ENCODE assay signal across 35 cellular contexts in the genomic region with DNA sequence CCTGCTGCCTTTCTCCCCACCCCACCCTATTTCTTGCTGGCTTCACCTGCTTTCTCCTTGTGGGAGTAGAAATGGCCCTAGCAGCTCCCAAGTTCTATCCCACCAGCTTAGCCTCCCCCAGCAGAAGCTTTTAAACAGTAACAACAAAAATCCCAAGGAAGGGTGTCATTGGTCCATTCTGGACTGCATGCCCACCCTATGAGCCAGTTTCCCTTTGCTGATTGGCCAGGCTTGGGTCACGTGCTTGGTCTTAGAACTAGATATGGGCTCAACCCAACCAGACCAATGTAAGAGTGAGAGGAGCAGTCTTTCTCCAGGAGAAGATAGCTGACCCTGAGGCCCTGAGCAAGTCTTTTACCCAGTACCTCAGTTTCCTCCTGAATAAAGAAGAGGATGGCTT. TPM values are rescaled to one million over a fixed set of nuclear protein-coding genes. Genes with fewer than 3 reads are reported as not detected.
DNase-seq lines count a peak whose midpoint lies in the region; ATAC-seq and TF ChIP-seq lines count a peak whose summit lies in the region.
"Had no signal": no experiment of that assay in that cellular context is flagged by ENCODE, and none has a peak within 500 bp of the region (broad histone marks: within the 10 kb centered on the region; RNA-seq: fewer than 3 reads in every experiment).

No MANE protein-coding gene starts in this region.

- H3K9me1 ChIP-seq in IMR-90 (ENCODE audit: insufficient read depth, low read length) = peaks cover 9% of the 10 kb centered on the region

- dilution Hi-C loops in IMR-90 (cut with HindIII; ENCODE audit: low sequenced_read_pairs, unreplicated experiment) = no loop called here

- H2AK5ac ChIP-seq in IMR-90 (ENCODE audit: low read depth, low read length) = no peak overlapping the region

- no peak overlapping the region for H2BK15ac ChIP-seq in IMR-90 (ENCODE audit: low read depth, low read length)

- H2BK20ac ChIP-seq in IMR-90 (ENCODE audit: low read depth, low read length) = no peak overlapping the region

- no peak for TF ChIP-seq RAD21 in IMR-90 (IDR thresholded peaks at IDR 0.05; ENCODE audit: low read length)

- H3K36me3 Mint-ChIP-seq in stimulated activated naive CD8-positive, alpha-beta T cell treated with anti-CD3 and anti-CD28 coated beads, Interleukin-15, Interleukin-2, amounts not matched to agents 100 ng/mL and 50 ng/mL, for 24 hours (ENCODE audit: low read depth) = peaks cover 18% of the 10 kb centered on the region
- H3K36me3 Mint-ChIP-seq in central memory CD8-positive, alpha-beta T cell (ENCODE audit: insufficient read depth) = peaks cover 19% of the 10 kb centered on the region
- H3K36me3 Mint-ChIP-seq in stimulated activated naive B cell treated with anti-CD40 and anti-IgM and Interleukin-4, amounts not matched to agents 10 μg/mL and 1 μg/mL and 100 μg/mL, for 72 hours = peaks cover 9 to 36% of the 10 kb centered on the region in 2 donors
- peaks cover 12 to 22% of the 10 kb centered on the region in 2 donors for H3K36me3 Mint-ChIP-seq in activated naive CD4-positive, alpha-beta T cell treated with anti-CD3 and anti-CD28 coated beads, Interleukin-2, amount 50 U/mL, for 72 hours

- no peak overlapping the region for H3K4me2 ChIP-seq in IMR-90 (ENCODE audit: low read depth, low read length)

- peaks cover 8% of the 10 kb centered on the region; the same call in 1 of the 2 replicates for H3K4me1 ChIP-seq in IMR-90 (ENCODE audit: control insufficient read depth, insufficient read depth, low read length)

- H3K27me3 ChIP-seq in IMR-90 (ENCODE audit: control insufficient read depth, insufficient read depth, low read length) = no peaks in the 10 kb centered on the region
- H3K27me3 ChIP-seq: ascending aorta, MG63, uterus had no signal

- H3K4me3 ChIP-seq in IMR-90 (ENCODE audit: insufficient read depth, low read depth, low read length) = no peak overlapping the region
- H3K4me3 ChIP-seq: ascending aorta, MG63, psoas muscle, uterus had no signal

- peaks cover 14 to 22% of the 10 kb centered on the region in 2 experiments; a peak in 3 of 4 replicates for H3K79me1 ChIP-seq in IMR-90 (ENCODE audit: low read depth in 1 of 2, low read length in 2 of 2)

- no peak overlapping the region for H2AFZ ChIP-seq in IMR-90 (replicated peaks; ENCODE audit: low read length, poor library complexity)

- H3K9ac ChIP-seq in IMR-90 (ENCODE audit: low read depth, low read length) = no peak overlapping the region

- H3K23ac ChIP-seq in IMR-90 (ENCODE audit: low read depth, low read length) = no peak overlapping the region

- H3K27ac Mint-ChIP-seq in stimulated activated naive CD8-positive, alpha-beta T cell treated with anti-CD3 and anti-CD28 coated beads, Interleukin-15, Interleukin-2, amounts not matched to agents 100 ng/mL and 50 ng/mL, for 24 hours = peak overlapping the region; percentile 21
- no peak overlapping the region for H3K27ac Mint-ChIP-seq in central memory CD8-positive, alpha-beta T cell (ENCODE audit: low read depth)
- H3K27ac Mint-ChIP-seq in stimulated activated naive B cell treated with anti-CD40 and anti-IgM and Interleukin-4, amounts not matched to agents 10 μg/mL and 1 μg/mL and 100 μg/mL, for 72 hours = peak overlapping the region; percentile 3
- H3K27ac Mint-ChIP-seq in activated naive CD4-positive, alpha-beta T cell treated with anti-CD3 and anti-CD28 coated beads, Interleukin-2, amount 50 U/mL, for 72 hours = no peak overlapping the region
- H3K27ac Mint-ChIP-seq: activated CD4-positive, alpha-beta T cell treated with anti-CD3 and anti-CD28 coated beads, Interleukin-2, amount 10 ng/mL, durations not matched to agents 7 days and 5 days; activated CD8-positive, alpha-beta memory T cell treated with anti-CD3 and anti-CD28 coated beads, Interleukin-2, amount 10 ng/mL, durations not matched to agents 7 days and 5 days; activated naive CD4-positive, alpha-beta T cell treated with anti-CD3 and anti-CD28 coated beads, Interleukin-2, amount 10 ng/mL, durations not matched to agents 7 days and 5 days had no signal

- H3K27me3 Mint-ChIP-seq in stimulated activated naive CD8-positive, alpha-beta T cell treated with anti-CD3 and anti-CD28 coated beads, Interleukin-15, Interleukin-2, amounts not matched to agents 100 ng/mL and 50 ng/mL, for 24 hours = no peaks in the 10 kb centered on the region
- no peaks in the 10 kb centered on the region for H3K27me3 Mint-ChIP-seq in central memory CD8-positive, alpha-beta T cell
- no peaks in the 10 kb centered on the region for H3K27me3 Mint-ChIP-seq in stimulated activated naive B cell treated with anti-CD40 and anti-IgM and Interleukin-4, amounts not matched to agents 10 μg/mL and 1 μg/mL and 100 μg/mL, for 72 hours
- H3K27me3 Mint-ChIP-seq: activated CD4-positive, alpha-beta T cell treated with anti-CD3 and anti-CD28 coated beads, Interleukin-2, amount 10 ng/mL, durations not matched to agents 7 days and 5 days; activated CD8-positive, alpha-beta memory T cell treated with anti-CD3 and anti-CD28 coated beads, Interleukin-2, amount 10 ng/mL, durations not matched to agents 7 days and 5 days; activated naive CD4-positive, alpha-beta T cell treated with anti-CD3 and anti-CD28 coated beads, Interleukin-2, amount 10 ng/mL, durations not matched to agents 7 days and 5 days; memory B cell had no signal

- H3K27ac ChIP-seq in IMR-90 (ENCODE audit: insufficient read depth, low read length) = no peak overlapping the region
- H3K27ac ChIP-seq: ascending aorta, psoas muscle, uterus, WERI-Rb-1 had no signal

- H4K5ac ChIP-seq in IMR-90 (ENCODE audit: low read depth, low read length) = no peak overlapping the region

- no peak overlapping the region for H4K8ac ChIP-seq in IMR-90 (ENCODE audit: low read depth in 2 of 2, low read length in 2 of 2)

- H3K14ac ChIP-seq in IMR-90 (replicated peaks; ENCODE audit: low read depth, low read length) = no peak overlapping the region

- no CpG with 5 or more reads among the region's 1 CpG for WGBS in IMR-90 (ENCODE audit: extremely low coverage in 2 of 2, insufficient read length in 1 of 2), 2 experiments

- TF ChIP-seq POLR2A in IMR-90 (IDR thresholded peaks at IDR 0.05; ENCODE audit: low read depth, low read length) = no peak

- intact Hi-C loops in IMR-90 (cut with micrococcal nuclease) = no loop called here

- no peak overlapping the region for H2BK5ac ChIP-seq in IMR-90 (ENCODE audit: low read depth, low read length, poor library complexity, severe bottlenecking)

- no peak overlapping the region for H3K56ac ChIP-seq in IMR-90 (ENCODE audit: extremely low read depth, insufficient read depth, low read length)

- peaks cover 41% of the 10 kb centered on the region for H3K4me1 Mint-ChIP-seq in stimulated activated naive CD8-positive, alpha-beta T cell treated with anti-CD3 and anti-CD28 coated beads, Interleukin-15, Interleukin-2, amounts not matched to agents 100 ng/mL and 50 ng/mL, for 24 hours (ENCODE audit: low read depth)
- H3K4me1 Mint-ChIP-seq in central memory CD8-positive, alpha-beta T cell = peaks cover 39% of the 10 kb centered on the region
- H3K4me1 Mint-ChIP-seq in stimulated activated naive B cell treated with anti-CD40 and anti-IgM and Interleukin-4, amounts not matched to agents 10 μg/mL and 1 μg/mL and 100 μg/mL, for 72 hours = peaks cover 22 to 41% of the 10 kb centered on the region in 2 donors

- ATAC-seq in stimulated activated naive CD8-positive, alpha-beta T cell treated with anti-CD3 and anti-CD28 coated beads, Interleukin-15, Interleukin-2, amounts not matched to agents 100 U/mL and 50 U/mL, for 24 hours = no peak
- ATAC-seq in IMR-90 (ENCODE audit: low read depth) = no peak
- no peak for ATAC-seq in central memory CD8-positive, alpha-beta T cell (replicated peaks; ENCODE audit: extremely low read depth, poor library complexity, severe bottlenecking)
- no peak for ATAC-seq in stimulated activated naive B cell treated with anti-CD40 and anti-IgM and Interleukin-4, amounts not matched to agents 10 μg/mL and 1 μg/mL and 100 μg/mL, for 72 hours (replicated peaks)
- ATAC-seq in activated naive CD4-positive, alpha-beta T cell treated with anti-CD3 and anti-CD28 coated beads, Interleukin-2, amount 50 U/mL, for 72 hours = no peak
- ATAC-seq: activated CD8-positive, alpha-beta memory T cell treated with anti-CD3 and anti-CD28 coated beads, Interleukin-2, amount 10 ng/mL, durations not matched to agents 7 days and 5 days; left lobe of liver; psoas muscle; SK-N-SH treated with all-trans-retinoic acid at 6 μM for 48 hours had no signal

- in situ Hi-C loops in IMR-90 (cut with MboI; ENCODE audit: low sequenced_read_pairs) = no loop called here

- no peak overlapping the region for H3K18ac ChIP-seq in IMR-90 (ENCODE audit: low read depth, low read length)

- no peaks in the 10 kb centered on the region for H3K9me3 ChIP-seq in IMR-90 (ENCODE audit: control insufficient read depth, insufficient read depth, low read length)
- H3K9me3 ChIP-seq: ascending aorta, MG63, psoas muscle, uterus had no signal

- H2AK9ac ChIP-seq in IMR-90 (replicated peaks; ENCODE audit: low read depth, low read length, poor library complexity) = no peak overlapping the region

- H4K20me1 ChIP-seq in IMR-90 (ENCODE audit: insufficient read depth, low read length) = no peaks in the 10 kb centered on the region

- H4K91ac ChIP-seq in IMR-90 (ENCODE audit: insufficient read depth, low read depth, low read length) = no peak overlapping the region

- no peak overlapping the region for H2BK120ac ChIP-seq in IMR-90 (ENCODE audit: low read depth, low read length)

- H3K9me3 Mint-ChIP-seq in stimulated activated naive CD8-positive, alpha-beta T cell treated with anti-CD3 and anti-CD28 coated beads, Interleukin-15, Interleukin-2, amounts not matched to agents 100 ng/mL and 50 ng/mL, for 24 hours = no peaks in the 10 kb centered on the region
- H3K9me3 Mint-ChIP-seq in central memory CD8-positive, alpha-beta T cell = no peaks in the 10 kb centered on the region
- no peaks in the 10 kb centered on the region for H3K9me3 Mint-ChIP-seq in stimulated activated naive B cell treated with anti-CD40 and anti-IgM and Interleukin-4, amounts not matched to agents 10 μg/mL and 1 μg/mL and 100 μg/mL, for 72 hours
- no peaks in the 10 kb centered on the region for H3K9me3 Mint-ChIP-seq in activated naive CD4-positive, alpha-beta T cell treated with anti-CD3 and anti-CD28 coated beads, Interleukin-2, amount 50 U/mL, for 72 hours
- H3K9me3 Mint-ChIP-seq: activated CD4-positive, alpha-beta T cell treated with anti-CD3 and anti-CD28 coated beads, Interleukin-2, amount 10 ng/mL, durations not matched to agents 7 days and 5 days; activated naive CD4-positive, alpha-beta T cell treated with anti-CD3 and anti-CD28 coated beads, Interleukin-2, amount 10 ng/mL, durations not matched to agents 7 days and 5 days; immature natural killer cell; memory B cell had no signal

- POLR2A ChIA-PET in IMR-90 (lab: Charles Lee; ENCODE audit: unreplicated experiment) = no interaction called here

- no peak for DNase-seq in stimulated activated naive CD8-positive, alpha-beta T cell treated with anti-CD3 and anti-CD28 coated beads, Interleukin-15, Interleukin-2, amounts not matched to agents 100 U/mL and 50 U/mL, for 24 hours
- DNase-seq in IMR-90 (no peak), SKM-1 treated with dmso at 0.1 percent for 144 hours (lab: John Stamatoyannopoulos, UW; ENCODE audit: unreplicated experiment) (no peak), OCI-M1 (lab: John Stamatoyannopoulos, UW) (no peak)
- no peak for DNase-seq in central memory CD8-positive, alpha-beta T cell (ENCODE audit: low spot score in 2 of 2)
- no peak for DNase-seq in stimulated activated naive B cell treated with anti-CD40 and anti-IgM and Interleukin-4, amounts not matched to agents 10 μg/mL and 1 μg/mL and 100 μg/mL, for 72 hours
- DNase-seq in activated naive CD4-positive, alpha-beta T cell treated with anti-CD3 and anti-CD28 coated beads, Interleukin-2, amount 50 U/mL, for 72 hours (ENCODE audit: low spot score in 2 of 2) = no peak
- DNase-seq: activated CD4-positive, alpha-beta T cell treated with anti-CD3 and anti-CD28 coated beads, Interleukin-2, amount 10 ng/mL, durations not matched to agents 7 days and 5 days; activated CD8-positive, alpha-beta memory T cell treated with anti-CD3 and anti-CD28 coated beads, Interleukin-2, amount 10 ng/mL, durations not matched to agents 7 days and 5 days; activated naive CD4-positive, alpha-beta T cell treated with anti-CD3 and anti-CD28 coated beads, Interleukin-2, amount 10 ng/mL, durations not matched to agents 7 days and 5 days; activated T-cell treated with anti-CD3 and anti-CD28 coated beads, Interleukin-2, amount 50 U/mL, for 48 hours; C1 segment of cervical spinal cord; caudate nucleus; dermis blood vessel endothelial cell; GOT3; hypothalamus; immature natural killer cell; MG63; NCI-H1417 treated with DMSO at 0.1 percent for 48 hours; NCI-H2081 treated with DMSO at 0.1 percent for 48 hours; NCI-H345; nucleus accumbens; RPMI8226; stimulated activated CD4-positive, alpha-beta T cell treated with anti-CD3 and anti-CD28 coated beads, Interleukin-15, amount 100 ng/mL, for 24 hours; stimulated activated naive CD4-positive, alpha-beta T cell treated with Interleukin-2 at 50 U/mL for 16 hours; T1000; uterus; WERI-Rb-1 had no signal

- H3K36me3 ChIP-seq in IMR-90 (ENCODE audit: control insufficient read depth, insufficient read depth, low read length) = peaks cover 6% of the 10 kb centered on the region; the same call in 1 of the 2 replicates
- H3K36me3 ChIP-seq: ascending aorta, uterus had no signal

- no peak for TF ChIP-seq CTCF in IMR-90 (conservative IDR thresholded peaks at IDR 0.05; ENCODE audit: low read depth, low read length)

- no TSS peak for BruUV-seq in IMR-90 (replicated peaks; lab: Mats Ljungman, UMichigan)

- no peak overlapping the region for H3K4me3 Mint-ChIP-seq in stimulated activated naive CD8-positive, alpha-beta T cell treated with anti-CD3 and anti-CD28 coated beads, Interleukin-15, Interleukin-2, amounts not matched to agents 100 ng/mL and 50 ng/mL, for 24 hours
- peak overlapping the region; percentile 16 for H3K4me3 Mint-ChIP-seq in central memory CD8-positive, alpha-beta T cell
- no peak overlapping the region for H3K4me3 Mint-ChIP-seq in stimulated activated naive B cell treated with anti-CD40 and anti-IgM and Interleukin-4, amounts not matched to agents 10 μg/mL and 1 μg/mL and 100 μg/mL, for 72 hours
- H3K4me3 Mint-ChIP-seq: activated CD8-positive, alpha-beta memory T cell treated with anti-CD3 and anti-CD28 coated beads, Interleukin-2, amount 10 ng/mL, durations not matched to agents 7 days and 5 days had no signal

- no peak overlapping the region for H3K4ac ChIP-seq in IMR-90 (ENCODE audit: low read depth, low read length)

- CTCF ChIA-PET in IMR-90 (lab: Yijun Ruan, JAX) = no interaction called here

RNA-seq across cellular contexts. Expression of a gene that starts 2.3 kb away (rescaled TPM):
- 5.6 and 7.3 TPM in 2 replicates for total RNA-seq in IMR-90 (2012; rRNA removed)
- 7.7 and 8.1 TPM in 2 replicates for polyA plus RNA-seq in IMR-90 (2012; rRNA removed)
- polyA plus RNA-seq in IMR-90 (2012; cell fraction: cytosol; rRNA removed) = 26.6 and 29.1 TPM in 2 replicates
- polyA plus RNA-seq in IMR-90 (2012; cell fraction: nucleus; rRNA removed; ENCODE audit: low replicate concordance) = 10.3 and 20.5 TPM in 2 replicates
- total RNA-seq in activated naive CD4-positive, alpha-beta T cell treated with anti-CD3 and anti-CD28 coated beads, Interleukin-2, amount 50 U/mL, for 72 hours = 10 to 100 TPM; 17.9 to 68.3 TPM

RNA-seq across cellular contexts. Expression of a gene that starts 31.1 kb away (rescaled TPM):
- 37.8 and 54.8 TPM in 2 replicates for total RNA-seq in IMR-90 (2012; rRNA removed)
- polyA plus RNA-seq in IMR-90 (2012; rRNA removed) = 24.0 and 38.7 TPM in 2 replicates
- polyA plus RNA-seq in IMR-90 (2012; cell fraction: cytosol; rRNA removed) = 10.1 and 20.7 TPM in 2 replicates
- polyA plus RNA-seq in IMR-90 (2012; cell fraction: nucleus; rRNA removed; ENCODE audit: low replicate concordance) = 57.9 and 59.4 TPM in 2 replicates
- 10 to 100 TPM; 13.9 to 16.3 TPM for total RNA-seq in activated naive CD4-positive, alpha-beta T cell treated with anti-CD3 and anti-CD28 coated beads, Interleukin-2, amount 50 U/mL, for 72 hours

RNA-seq across cellular contexts. Expression of a gene that starts 40.7 kb away (rescaled TPM):
- total RNA-seq in IMR-90 (2012; rRNA removed) = 13.6 and 15.8 TPM in 2 replicates
- 21.4 and 21.9 TPM in 2 replicates for polyA plus RNA-seq in IMR-90 (2012; rRNA removed)
- polyA plus RNA-seq in IMR-90 (2012; cell fraction: cytosol; rRNA removed) = 12.5 and 16.5 TPM in 2 replicates
- polyA plus RNA-seq in IMR-90 (2012; cell fraction: nucleus; rRNA removed; ENCODE audit: low replicate concordance) = 74.1 and 148 TPM in 2 replicates
- 10 to 100 TPM in 1 of 2 donors, 1 to 10 TPM in 1; 6.8 to 11.8 TPM for total RNA-seq in activated naive CD4-positive, alpha-beta T cell treated with anti-CD3 and anti-CD28 coated beads, Interleukin-2, amount 50 U/mL, for 72 hours

RNA-seq across cellular contexts. Expression of a gene that starts 43.9 kb away (rescaled TPM):
- not detected in 2 replicates for total RNA-seq in IMR-90 (2012; rRNA removed)
- not detected in 2 replicates for polyA plus RNA-seq in IMR-90 (2012; rRNA removed)
- not detected in 2 replicates for polyA plus RNA-seq in IMR-90 (2012; cell fraction: cytosol; rRNA removed)
- not detected in 2 replicates for polyA plus RNA-seq in IMR-90 (2012; cell fraction: nucleus; rRNA removed; ENCODE audit: low replicate concordance)
- total RNA-seq in activated naive CD4-positive, alpha-beta T cell treated with anti-CD3 and anti-CD28 coated beads, Interleukin-2, amount 50 U/mL, for 72 hours = not detected
- total RNA-seq: activated CD4-positive, alpha-beta T cell treated with anti-CD3 and anti-CD28 coated beads, Interleukin-2, amount 10 ng/mL, durations not matched to agents 7 days and 5 days; activated CD8-positive, alpha-beta memory T cell treated with anti-CD3 and anti-CD28 coated beads, Interleukin-2, amount 10 ng/mL, durations not matched to agents 7 days and 5 days; ascending aorta; dermis blood vessel endothelial cell; fibroblast of lung; psoas muscle; uterus had no signal
- polyA plus RNA-seq: fibroblast of lung, immature natural killer cell had no signal

Comparison
In these comparisons a context has a peak if more than half of its experiments do, and no peak if none do; other contexts are left out.
1. H3K27ac Mint-ChIP-seq: peak in stimulated activated naive CD8-positive, alpha-beta T cell treated with anti-CD3 and anti-CD28 coated beads, Interleukin-15, Interleukin-2, amounts not matched to agents 100 ng/mL and 50 ng/mL, for 24 hours (single experiment) and stimulated activated naive B cell treated with anti-CD40 and anti-IgM and Interleukin-4, amounts not matched to agents 10 μg/mL and 1 μg/mL and 100 μg/mL, for 72 hours (single experiment); none in central memory CD8-positive, alpha-beta T cell (single experiment) and activated naive CD4-positive, alpha-beta T cell treated with anti-CD3 and anti-CD28 coated beads, Interleukin-2, amount 50 U/mL, for 72 hours (0 of 2).